8 cellular contexts compared by ENCODE assay signal in the genomic region with DNA sequence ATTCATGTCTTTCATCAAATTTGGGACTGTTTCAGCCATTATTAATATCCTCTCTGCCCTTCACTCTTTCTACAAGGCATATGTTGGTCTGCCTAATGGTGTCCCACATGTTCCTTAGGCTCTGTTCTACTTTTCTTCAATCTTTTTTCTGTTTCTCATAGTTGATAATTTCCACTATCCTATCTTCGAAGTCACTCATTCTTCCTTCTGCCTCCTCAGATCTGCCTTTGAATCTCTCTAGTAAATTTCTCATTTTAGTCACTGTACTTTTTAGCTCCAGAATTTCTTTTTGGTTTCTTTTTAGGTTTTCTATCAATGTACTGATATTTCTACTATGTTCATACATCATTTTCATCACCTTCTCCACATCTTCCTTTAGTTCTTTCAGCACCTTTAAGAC. TPM values are rescaled to one million over a fixed set of nuclear protein-coding genes. Genes with fewer than 3 reads are reported as not detected.
"Had no signal": no experiment of that assay in that cellular context is flagged by ENCODE, and none has a peak within 500 bp of the region (broad histone marks: within the 10 kb centered on the region; RNA-seq: fewer than 3 reads in every experiment).

No MANE protein-coding gene starts in this region.

- H3K27ac Mint-ChIP-seq: IgD-negative memory B cell had no signal

- H3K4me3 Mint-ChIP-seq: IgD-negative memory B cell had no signal

- H3K27ac ChIP-seq: HL-60, KMS-11 had no signal

- DNase-seq: IMR-90, KBM-7, KG1 had no signal

- H3K4me1 Mint-ChIP-seq: IgD-negative memory B cell had no signal

- ATAC-seq: HepG2 had no signal

- H3K36me3 Mint-ChIP-seq: IgD-negative memory B cell had no signal

- H3K9ac ChIP-seq: KMS-11 had no signal

- H3K4me2 ChIP-seq: KMS-11 had no signal

- FAIRE-seq: HepG2, HTR-8/SVneo had no signal

RNA-seq across cellular contexts. Expression of a gene that starts 20.0 kb away (rescaled TPM):
- total RNA-seq: HepG2 had no signal
- polyA plus RNA-seq: HepG2 had no signal
